ENCODE assay signal across 24 cellular contexts in the genomic region with DNA sequence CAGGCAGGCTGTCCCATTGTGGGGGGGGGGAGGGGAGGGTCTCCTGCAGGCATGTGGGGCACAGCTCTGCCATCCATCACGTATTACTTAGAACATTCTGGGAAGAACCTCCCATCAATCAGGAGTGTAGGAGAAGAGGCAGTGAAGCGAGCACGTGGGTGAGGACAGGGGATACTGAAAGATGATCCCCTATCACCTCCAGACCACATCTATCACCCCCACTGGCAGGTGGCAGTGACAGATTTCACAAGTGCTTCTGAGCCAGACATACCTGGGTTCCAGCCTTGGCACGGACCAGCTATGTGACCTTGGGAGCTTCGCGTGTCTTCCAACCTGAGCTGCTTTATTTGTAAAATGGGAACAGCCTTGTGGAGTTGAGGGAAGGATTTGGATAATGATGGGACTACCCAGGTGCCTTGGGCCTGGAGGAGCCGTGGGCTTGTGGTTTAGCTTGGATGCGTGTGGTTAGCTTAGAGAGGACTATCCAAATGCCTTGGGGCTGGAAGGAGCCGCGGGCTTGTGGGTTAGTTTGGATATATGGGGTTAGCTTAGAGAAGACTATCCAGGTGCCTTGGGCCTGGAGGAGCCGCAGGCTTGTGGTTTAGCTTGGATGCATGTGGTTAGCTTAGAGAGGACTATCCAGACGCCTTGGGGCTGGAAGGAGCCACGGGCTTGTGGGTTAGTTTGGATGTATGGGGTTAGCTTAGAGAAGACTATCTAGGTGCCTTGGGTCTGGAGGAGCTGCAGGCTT.
"Had no signal": no experiment of that assay in that cellular context is flagged by ENCODE, and none has a peak within 500 bp of the region (broad histone marks: within the 10 kb centered on the region; RNA-seq: fewer than 3 reads in every experiment).

No MANE protein-coding gene starts in this region.

- H3K4me3 ChIP-seq: body of pancreas, hepatocyte, left ventricle myocardium inferior, neural progenitor cell, thyroid gland, upper lobe of right lung had no signal

- H3K4me1 Mint-ChIP-seq: activated CD4-positive, alpha-beta T cell treated with anti-CD3 and anti-CD28 coated beads, Interleukin-2, amount 10 ng/mL, durations not matched to agents 7 days and 5 days; activated CD8-positive, alpha-beta memory T cell treated with anti-CD3 and anti-CD28 coated beads, Interleukin-2, amount 10 ng/mL, durations not matched to agents 7 days and 5 days; immature natural killer cell; naive thymus-derived CD8-positive, alpha-beta T cell; neural progenitor cell had no signal

- ATAC-seq: activated CD8-positive, alpha-beta memory T cell treated with anti-CD3 and anti-CD28 coated beads, Interleukin-2, amount 10 ng/mL, durations not matched to agents 7 days and 5 days; activated CD8-positive, alpha-beta T cell treated with anti-CD3 and anti-CD28 coated beads for 36 hours; body of pancreas; foreskin keratinocyte; naive thymus-derived CD8-positive, alpha-beta T cell; stimulated activated naive CD8-positive, alpha-beta T cell treated with anti-CD3 and anti-CD28 coated beads, Interleukin-15, Interleukin-2, amounts not matched to agents 100 U/mL and 50 U/mL, for 24 hours; upper lobe of right lung had no signal

- DNase-seq: activated CD4-positive, alpha-beta T cell treated with anti-CD3 and anti-CD28 coated beads, Interleukin-2, amount 10 ng/mL, durations not matched to agents 7 days and 5 days; activated CD4-positive, CD25-positive, alpha-beta regulatory T cell treated with anti-CD3 and anti-CD28 coated beads, Interleukin-2, amount 50 U/mL, for 72 hours; activated CD8-positive, alpha-beta memory T cell treated with anti-CD3 and anti-CD28 coated beads, Interleukin-2, amount 10 ng/mL, durations not matched to agents 7 days and 5 days; activated CD8-positive, alpha-beta T cell treated with anti-CD3 and anti-CD28 coated beads for 36 hours; activated effector memory CD4-positive, alpha-beta T cell treated with anti-CD3 and anti-CD28 coated beads, Interleukin-2, amount 50 U/mL, for 16 hours; activated naive CD4-positive, alpha-beta T cell treated with anti-CD3 and anti-CD28 coated beads, Interleukin-2, amount 50 U/mL, for 16 hours; activated T-cell treated with anti-CD3 and anti-CD28 coated beads for 4 hours; anterior cingulate cortex; body of pancreas; effector memory CD4-positive, alpha-beta T cell; foreskin keratinocyte; immature natural killer cell; kidney glomerular epithelial cell; left ventricle myocardium inferior; naive thymus-derived CD8-positive, alpha-beta T cell; stimulated activated CD4-positive, alpha-beta T cell treated with anti-CD3 and anti-CD28 coated beads, Interleukin-4, amount 100 ng/mL, for 4 hours; stimulated activated naive CD8-positive, alpha-beta T cell treated with anti-CD3 and anti-CD28 coated beads, Interleukin-15, Interleukin-2, amounts not matched to agents 100 U/mL and 50 U/mL, for 24 hours; thyroid gland; upper lobe of right lung; WERI-Rb-1 had no signal

- H3K36me3 ChIP-seq: left ventricle myocardium inferior, neural progenitor cell, thyroid gland, upper lobe of right lung had no signal

- H3K4me2 ChIP-seq: hepatocyte, neural progenitor cell had no signal

- H3K9me3 ChIP-seq: body of pancreas, left ventricle myocardium inferior, thyroid gland, upper lobe of right lung had no signal

- H3K79me2 ChIP-seq: hepatocyte had no signal

- H3K36me3 Mint-ChIP-seq: activated CD8-positive, alpha-beta memory T cell treated with anti-CD3 and anti-CD28 coated beads, Interleukin-2, amount 10 ng/mL, durations not matched to agents 7 days and 5 days; immature natural killer cell; naive thymus-derived CD8-positive, alpha-beta T cell; neural progenitor cell had no signal

- H2AFZ ChIP-seq: hepatocyte, neural progenitor cell had no signal

- H3K9ac ChIP-seq: neural progenitor cell had no signal

- H3K9me3 Mint-ChIP-seq: activated CD4-positive, alpha-beta T cell treated with anti-CD3 and anti-CD28 coated beads, Interleukin-2, amount 10 ng/mL, durations not matched to agents 7 days and 5 days; activated CD8-positive, alpha-beta T cell treated with anti-CD3 and anti-CD28 coated beads for 36 hours; immature natural killer cell; naive thymus-derived CD8-positive, alpha-beta T cell; neural progenitor cell; T-helper 2 cell treated with Interferon-gamma antibody and Interleukin-4, amounts not matched to agents 5 μg/mL and 100 μg/mL, for 36 hours had no signal

- H3K27me3 Mint-ChIP-seq: activated CD8-positive, alpha-beta memory T cell treated with anti-CD3 and anti-CD28 coated beads, Interleukin-2, amount 10 ng/mL, durations not matched to agents 7 days and 5 days; activated CD8-positive, alpha-beta T cell treated with anti-CD3 and anti-CD28 coated beads for 36 hours had no signal

- H3K27ac ChIP-seq: body of pancreas, foreskin keratinocyte, hepatocyte, left ventricle myocardium inferior, neural progenitor cell, thyroid gland, upper lobe of right lung, WERI-Rb-1 had no signal

- H3K4me3 Mint-ChIP-seq: activated CD4-positive, alpha-beta T cell treated with anti-CD3 and anti-CD28 coated beads, Interleukin-2, amount 10 ng/mL, durations not matched to agents 7 days and 5 days; activated CD8-positive, alpha-beta memory T cell treated with anti-CD3 and anti-CD28 coated beads, Interleukin-2, amount 10 ng/mL, durations not matched to agents 7 days and 5 days; activated CD8-positive, alpha-beta T cell treated with anti-CD3 and anti-CD28 coated beads for 36 hours; immature natural killer cell; naive thymus-derived CD8-positive, alpha-beta T cell; neural progenitor cell; T-helper 2 cell treated with Interferon-gamma antibody and Interleukin-4, amounts not matched to agents 5 μg/mL and 100 μg/mL, for 36 hours had no signal

- H3K4me1 ChIP-seq: foreskin keratinocyte, left ventricle myocardium inferior, neural progenitor cell, thyroid gland, upper lobe of right lung had no signal

- H3K27ac Mint-ChIP-seq: activated CD4-positive, alpha-beta T cell treated with anti-CD3 and anti-CD28 coated beads, Interleukin-2, amount 10 ng/mL, durations not matched to agents 7 days and 5 days; activated CD8-positive, alpha-beta memory T cell treated with anti-CD3 and anti-CD28 coated beads, Interleukin-2, amount 10 ng/mL, durations not matched to agents 7 days and 5 days; activated CD8-positive, alpha-beta T cell treated with anti-CD3 and anti-CD28 coated beads for 36 hours; immature natural killer cell; naive thymus-derived CD8-positive, alpha-beta T cell; neural progenitor cell; progenitor cell of endocrine pancreas; T-helper 2 cell treated with Interferon-gamma antibody and Interleukin-4, amounts not matched to agents 5 μg/mL and 100 μg/mL, for 36 hours had no signal

- H3K27me3 ChIP-seq: body of pancreas, hepatocyte, neural progenitor cell, thyroid gland had no signal
